ENCODE assay signal across 1 cellular context in genomic region chrX:47129879-47130358, GRCh38.
TF ChIP-seq lines count a peak whose summit lies in the region.

No MANE protein-coding gene starts in this region.

TF ChIP-seq in GM12878, 131 proteins besides CTCF, POLR2A, EP300 and RAD21:
- TF ChIP-seq, protein P1, sequence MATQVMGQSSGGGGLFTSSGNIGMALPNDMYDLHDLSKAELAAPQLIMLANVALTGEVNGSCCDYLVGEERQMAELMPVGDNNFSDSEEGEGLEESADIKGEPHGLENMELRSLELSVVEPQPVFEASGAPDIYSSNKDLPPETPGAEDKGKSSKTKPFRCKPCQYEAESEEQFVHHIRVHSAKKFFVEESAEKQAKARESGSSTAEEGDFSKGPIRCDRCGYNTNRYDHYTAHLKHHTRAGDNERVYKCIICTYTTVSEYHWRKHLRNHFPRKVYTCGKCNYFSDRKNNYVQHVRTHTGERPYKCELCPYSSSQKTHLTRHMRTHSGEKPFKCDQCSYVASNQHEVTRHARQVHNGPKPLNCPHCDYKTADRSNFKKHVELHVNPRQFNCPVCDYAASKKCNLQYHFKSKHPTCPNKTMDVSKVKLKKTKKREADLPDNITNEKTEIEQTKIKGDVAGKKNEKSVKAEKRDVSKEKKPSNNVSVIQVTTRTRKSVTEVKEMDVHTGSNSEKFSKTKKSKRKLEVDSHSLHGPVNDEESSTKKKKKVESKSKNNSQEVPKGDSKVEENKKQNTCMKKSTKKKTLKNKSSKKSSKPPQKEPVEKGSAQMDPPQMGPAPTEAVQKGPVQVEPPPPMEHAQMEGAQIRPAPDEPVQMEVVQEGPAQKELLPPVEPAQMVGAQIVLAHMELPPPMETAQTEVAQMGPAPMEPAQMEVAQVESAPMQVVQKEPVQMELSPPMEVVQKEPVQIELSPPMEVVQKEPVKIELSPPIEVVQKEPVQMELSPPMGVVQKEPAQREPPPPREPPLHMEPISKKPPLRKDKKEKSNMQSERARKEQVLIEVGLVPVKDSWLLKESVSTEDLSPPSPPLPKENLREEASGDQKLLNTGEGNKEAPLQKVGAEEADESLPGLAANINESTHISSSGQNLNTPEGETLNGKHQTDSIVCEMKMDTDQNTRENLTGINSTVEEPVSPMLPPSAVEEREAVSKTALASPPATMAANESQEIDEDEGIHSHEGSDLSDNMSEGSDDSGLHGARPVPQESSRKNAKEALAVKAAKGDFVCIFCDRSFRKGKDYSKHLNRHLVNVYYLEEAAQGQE (IDR thresholded peaks at IDR 0.05; ENCODE audit: low read depth, low read length) = no peak
- TF ChIP-seq PRDM15 (CRISPR knock-in tag; IDR thresholded peaks at IDR 0.05) (no peak), MAX (IDR thresholded peaks at IDR 0.05; ENCODE audit: low read depth, low read length) (no peak), BCLAF1 (IDR thresholded peaks at IDR 0.05) (no peak), RFX5 (IDR thresholded peaks at IDR 0.05; ENCODE audit: low read depth, low read length) (no peak), TAF1 (IDR thresholded peaks at IDR 0.05; ENCODE audit: borderline replicate concordance, low read depth, low read length) (no peak), SMAD1 (IDR thresholded peaks at IDR 0.05; ENCODE audit: low read depth, partially characterized antibody) (no peak), SUPT20H (IDR thresholded peaks at IDR 0.05; ENCODE audit: borderline replicate concordance, control insufficient read depth, low read depth, low read length) (no peak), FOXK2 (IDR thresholded peaks at IDR 0.05) (no peak), ZNF217 (IDR thresholded peaks at IDR 0.05) (no peak), BRCA1 (IDR thresholded peaks at IDR 0.05; ENCODE audit: low read depth, low read length) (no peak), KLF5 (IDR thresholded peaks at IDR 0.05; ENCODE audit: partially characterized antibody) (no peak), ZBED1 (IDR thresholded peaks at IDR 0.05; ENCODE audit: borderline replicate concordance) (no peak), BACH1 (IDR thresholded peaks at IDR 0.05; ENCODE audit: borderline replicate concordance) (no peak)
- TF ChIP-seq, protein P2, sequence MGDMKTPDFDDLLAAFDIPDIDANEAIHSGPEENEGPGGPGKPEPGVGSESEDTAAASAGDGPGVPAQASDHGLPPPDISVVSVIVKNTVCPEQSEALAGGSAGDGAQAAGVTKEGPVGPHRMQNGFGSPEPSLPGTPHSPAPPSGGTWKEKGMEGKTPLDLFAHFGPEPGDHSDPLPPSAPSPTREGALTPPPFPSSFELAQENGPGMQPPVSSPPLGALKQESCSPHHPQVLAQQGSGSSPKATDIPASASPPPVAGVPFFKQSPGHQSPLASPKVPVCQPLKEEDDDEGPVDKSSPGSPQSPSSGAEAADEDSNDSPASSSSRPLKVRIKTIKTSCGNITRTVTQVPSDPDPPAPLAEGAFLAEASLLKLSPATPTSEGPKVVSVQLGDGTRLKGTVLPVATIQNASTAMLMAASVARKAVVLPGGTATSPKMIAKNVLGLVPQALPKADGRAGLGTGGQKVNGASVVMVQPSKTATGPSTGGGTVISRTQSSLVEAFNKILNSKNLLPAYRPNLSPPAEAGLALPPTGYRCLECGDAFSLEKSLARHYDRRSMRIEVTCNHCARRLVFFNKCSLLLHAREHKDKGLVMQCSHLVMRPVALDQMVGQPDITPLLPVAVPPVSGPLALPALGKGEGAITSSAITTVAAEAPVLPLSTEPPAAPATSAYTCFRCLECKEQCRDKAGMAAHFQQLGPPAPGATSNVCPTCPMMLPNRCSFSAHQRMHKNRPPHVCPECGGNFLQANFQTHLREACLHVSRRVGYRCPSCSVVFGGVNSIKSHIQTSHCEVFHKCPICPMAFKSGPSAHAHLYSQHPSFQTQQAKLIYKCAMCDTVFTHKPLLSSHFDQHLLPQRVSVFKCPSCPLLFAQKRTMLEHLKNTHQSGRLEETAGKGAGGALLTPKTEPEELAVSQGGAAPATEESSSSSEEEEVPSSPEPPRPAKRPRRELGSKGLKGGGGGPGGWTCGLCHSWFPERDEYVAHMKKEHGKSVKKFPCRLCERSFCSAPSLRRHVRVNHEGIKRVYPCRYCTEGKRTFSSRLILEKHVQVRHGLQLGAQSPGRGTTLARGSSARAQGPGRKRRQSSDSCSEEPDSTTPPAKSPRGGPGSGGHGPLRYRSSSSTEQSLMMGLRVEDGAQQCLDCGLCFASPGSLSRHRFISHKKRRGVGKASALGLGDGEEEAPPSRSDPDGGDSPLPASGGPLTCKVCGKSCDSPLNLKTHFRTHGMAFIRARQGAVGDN (IDR thresholded peaks at IDR 0.05) = no peak
- TF ChIP-seq, protein P3, sequence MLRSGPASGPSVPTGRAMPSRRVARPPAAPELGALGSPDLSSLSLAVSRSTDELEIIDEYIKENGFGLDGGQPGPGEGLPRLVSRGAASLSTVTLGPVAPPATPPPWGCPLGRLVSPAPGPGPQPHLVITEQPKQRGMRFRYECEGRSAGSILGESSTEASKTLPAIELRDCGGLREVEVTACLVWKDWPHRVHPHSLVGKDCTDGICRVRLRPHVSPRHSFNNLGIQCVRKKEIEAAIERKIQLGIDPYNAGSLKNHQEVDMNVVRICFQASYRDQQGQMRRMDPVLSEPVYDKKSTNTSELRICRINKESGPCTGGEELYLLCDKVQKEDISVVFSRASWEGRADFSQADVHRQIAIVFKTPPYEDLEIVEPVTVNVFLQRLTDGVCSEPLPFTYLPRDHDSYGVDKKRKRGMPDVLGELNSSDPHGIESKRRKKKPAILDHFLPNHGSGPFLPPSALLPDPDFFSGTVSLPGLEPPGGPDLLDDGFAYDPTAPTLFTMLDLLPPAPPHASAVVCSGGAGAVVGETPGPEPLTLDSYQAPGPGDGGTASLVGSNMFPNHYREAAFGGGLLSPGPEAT (IDR thresholded peaks at IDR 0.05; ENCODE audit: low read depth) = no peak
